Comparison of ENCODE assay signal across 8 cellular contexts in genomic region chr1:236795757-236796719, GRCh38. TPM values are rescaled to one million over a fixed set of nuclear protein-coding genes. Genes with fewer than 3 reads are reported as not detected.
DNase-seq lines count a peak whose midpoint lies in the region; ATAC-seq and TF ChIP-seq lines count a peak whose summit lies in the region.

No MANE protein-coding gene starts in this region.

- H3K27me3 ChIP-seq in OCI-LY1 (ENCODE audit: insufficient read depth, low read length) = no peaks in the 10 kb centered on the region
- peaks cover 21% of the 10 kb centered on the region for H3K27me3 ChIP-seq in iPS-18a (ENCODE audit: control insufficient read depth, insufficient read depth, low read length)

- no peak for TF ChIP-seq CTCF in OCI-LY1 (IDR thresholded peaks at IDR 0.05; ENCODE audit: low read length)

- H3K4me3 ChIP-seq in OCI-LY1 (ENCODE audit: low read depth, low read length, poor library complexity, severe bottlenecking) (peak overlapping the region; percentile 97), iPS-18a (ENCODE audit: low read length) (peak overlapping the region; percentile 95)

- H3K4me1 ChIP-seq in OCI-LY1 (ENCODE audit: insufficient read depth, low read length, severe bottlenecking) (peaks cover 32% of the 10 kb centered on the region), iPS-18a (ENCODE audit: control insufficient read depth, low read depth, low read length) (peaks cover 8% of the 10 kb centered on the region)

- H3K9me2 ChIP-seq in OCI-LY1 (ENCODE audit: low read depth, low read length) = no peaks in the 10 kb centered on the region

- H3K27ac ChIP-seq in OCI-LY1 (ENCODE audit: low read depth, low read length, poor library complexity, severe bottlenecking) = peak overlapping the region; percentile 71
- H3K27ac ChIP-seq in angular gyrus (ENCODE audit: low read depth, low read length) = peak overlapping the region; percentile 70
- no peak overlapping the region for H3K27ac ChIP-seq in iPS-18a (ENCODE audit: low read length)

- H3F3A ChIP-seq in OCI-LY1 (ENCODE audit: insufficient read depth, low read length) = no peaks in the 10 kb centered on the region

- H3K9me3 ChIP-seq in OCI-LY1 (ENCODE audit: low read length) (no peaks in the 10 kb centered on the region), iPS-18a (ENCODE audit: control insufficient read depth, low read depth, low read length) (no peaks in the 10 kb centered on the region)

- H3K36me3 ChIP-seq in OCI-LY1 (ENCODE audit: insufficient read depth, low read length) = peaks cover 6% of the 10 kb centered on the region; the same call in 1 of the 2 replicates
- H3K36me3 ChIP-seq in iPS-18a (ENCODE audit: control insufficient read depth, low read depth, low read length) = no peaks in the 10 kb centered on the region

- no peak overlapping the region; the same call in 1 of the 2 replicates for H2AFZ ChIP-seq in OCI-LY1 (ENCODE audit: low read length)

- H4K20me1 ChIP-seq in OCI-LY1 (ENCODE audit: insufficient read depth, low read length) = no peaks in the 10 kb centered on the region

- peaks cover 43% of the 10 kb centered on the region for H3K79me2 ChIP-seq in OCI-LY1 (ENCODE audit: insufficient read depth, low read length)

- peak; percentile 34 for ATAC-seq in GM18505 (IDR thresholded peaks at IDR 0.05; ENCODE audit: unreplicated experiment)
- ATAC-seq in HG02973 (IDR thresholded peaks at IDR 0.05; ENCODE audit: unreplicated experiment) = peak; percentile 31

- H3K9ac ChIP-seq in OCI-LY1 (ENCODE audit: low read length) (peak overlapping the region; percentile 94), iPS-18a (ENCODE audit: low read length) (peak overlapping the region; percentile 72)

- peak; percentile 42 for DNase-seq in A172 (ENCODE audit: low spot score)
- peak; percentile 81 for DNase-seq in stimulated activated CD4-positive, alpha-beta T cell treated with anti-CD3 and anti-CD28 coated beads, Interleukin-15, amount 100 ng/mL, for 24 hours
- DNase-seq in NCI-H187 (lab: John Stamatoyannopoulos, UW) = no peak

- peak overlapping the region; percentile 92 for H3K4me2 ChIP-seq in OCI-LY1 (ENCODE audit: low read length)

- no peak for TF ChIP-seq POLR2A in GM18505 (IDR thresholded peaks at IDR 0.05; ENCODE audit: borderline replicate concordance, extremely low read depth, insufficient read depth, insufficient read length)

RNA-seq across cellular contexts. Expression of gene MTR, which starts 0.9 kb away (rescaled TPM):
- total RNA-seq in A172 (2014; rRNA removed; shearing (Covaris generic)) = 27.4 and 34.4 TPM in 2 replicates

Comparison
In these comparisons a context has a peak if more than half of its experiments do, and no peak if none do; other contexts are left out.
1. DNase-seq: peak in A172 (single experiment) and stimulated activated CD4-positive, alpha-beta T cell treated with anti-CD3 and anti-CD28 coated beads, Interleukin-15, amount 100 ng/mL, for 24 hours (single experiment); none in NCI-H187 (0 of 2).